Comparison of ENCODE assay signal across 18 cellular contexts in genomic region chr13:44396295-44396962, GRCh38. TPM values are rescaled to one million over a fixed set of nuclear protein-coding genes. Genes with fewer than 3 reads are reported as not detected.
A peak's percentile ranks its signal among the peaks of the same experiment; 100 is the strongest.
DNase-seq lines count a peak whose midpoint lies in the region; ATAC-seq, FAIRE-seq and TF ChIP-seq lines count a peak whose summit lies in the region.
"Had no signal": no experiment of that assay in that cellular context is flagged by ENCODE, and none has a peak within 500 bp of the region (broad histone marks: within the 10 kb centered on the region; RNA-seq: fewer than 3 reads in every experiment).

No MANE protein-coding gene starts in this region.

- H3K27me3 ChIP-seq in astrocyte (ENCODE audit: insufficient read depth, low read length) = no peaks in the 10 kb centered on the region
- no peaks in the 10 kb centered on the region for H3K27me3 ChIP-seq in upper lobe of right lung

- H3K4me1 Mint-ChIP-seq in astrocyte (ENCODE audit: low read depth, unreplicated experiment) = peaks cover 18% of the 10 kb centered on the region
- H3K4me1 Mint-ChIP-seq in glutamatergic neuron (ENCODE audit: low read depth, unreplicated experiment) = peaks cover 50% of the 10 kb centered on the region
- peaks cover 90% of the 10 kb centered on the region for H3K4me1 Mint-ChIP-seq in nephron progenitor cell
- H3K4me1 Mint-ChIP-seq: activated naive CD4-positive, alpha-beta T cell treated with anti-CD3 and anti-CD28 coated beads, Interleukin-2, amount 50 U/mL, for 24 hours; CD4-positive, CD25-positive, alpha-beta regulatory T cell; IgD-negative memory B cell had no signal

- no peaks in the 10 kb centered on the region for H4K20me1 ChIP-seq in astrocyte (ENCODE audit: insufficient read depth, low read length)

- ATAC-seq in upper lobe of right lung (no peak), HG03095 (IDR thresholded peaks at IDR 0.05; ENCODE audit: unreplicated experiment) (no peak)

- H3K9me3 Mint-ChIP-seq in astrocyte (ENCODE audit: unreplicated experiment) (no peaks in the 10 kb centered on the region), glutamatergic neuron (ENCODE audit: unreplicated experiment) (peaks cover 12% of the 10 kb centered on the region), nephron progenitor cell (no peaks in the 10 kb centered on the region)
- H3K9me3 Mint-ChIP-seq: activated naive CD4-positive, alpha-beta T cell treated with anti-CD3 and anti-CD28 coated beads, Interleukin-2, amount 50 U/mL, for 24 hours; CD4-positive, CD25-positive, alpha-beta regulatory T cell had no signal

- H3K36me3 ChIP-seq in astrocyte (ENCODE audit: insufficient read depth, low read length) (no peaks in the 10 kb centered on the region), upper lobe of right lung (no peaks in the 10 kb centered on the region)

- H3K9me3 ChIP-seq in astrocyte (ENCODE audit: insufficient read depth, low read depth, low read length) (no peaks in the 10 kb centered on the region), upper lobe of right lung (no peaks in the 10 kb centered on the region)

- H3K4me1 ChIP-seq in astrocyte (ENCODE audit: insufficient read depth, low read length) (peaks cover 13% of the 10 kb centered on the region), upper lobe of right lung (peaks cover 8% of the 10 kb centered on the region)

- DNase-seq in astrocyte (ENCODE audit: low read depth) = no peak
- DNase-seq in glutamatergic neuron = no peak
- no peak for DNase-seq in nephron progenitor cell
- DNase-seq in upper lobe of right lung = no peak
- DNase-seq in HuH-7 (ENCODE audit: low spot score) = no peak
- DNase-seq in activated naive CD4-positive, alpha-beta T cell treated with Interleukin-2 at 50 U/mL for 16 hours = no peak
- DNase-seq: activated CD8-positive, alpha-beta memory T cell treated with anti-CD3 and anti-CD28 coated beads, Interleukin-2, amount 50 U/mL, for 4 hours; CD4-positive, CD25-positive, alpha-beta regulatory T cell; central memory CD4-positive, alpha-beta T cell; NCI-H1105 treated with DMSO at 0.1 percent for 48 hours; NCI-H345 had no signal

- no peak for TF ChIP-seq CTCF in astrocyte (IDR thresholded peaks at IDR 0.05; ENCODE audit: insufficient read depth, low read depth, low read length)
- no peak for TF ChIP-seq CTCF in glutamatergic neuron (IDR thresholded peaks at IDR 0.05; ENCODE audit: partially characterized antibody, unreplicated experiment)
- no peak for TF ChIP-seq CTCF in nephron progenitor cell (IDR thresholded peaks at IDR 0.05)
- no peak for TF ChIP-seq CTCF in upper lobe of right lung (IDR thresholded peaks at IDR 0.05)

- no peak overlapping the region for H3K4me3 Mint-ChIP-seq in astrocyte (ENCODE audit: unreplicated experiment)
- H3K4me3 Mint-ChIP-seq in glutamatergic neuron (ENCODE audit: unreplicated experiment) = peak overlapping the region; percentile 64
- no peak overlapping the region for H3K4me3 Mint-ChIP-seq in nephron progenitor cell
- H3K4me3 Mint-ChIP-seq: activated naive CD4-positive, alpha-beta T cell treated with anti-CD3 and anti-CD28 coated beads, Interleukin-2, amount 50 U/mL, for 24 hours; CD4-positive, CD25-positive, alpha-beta regulatory T cell; IgD-negative memory B cell had no signal

- intact Hi-C loops in upper lobe of right lung (cut with DNase I) = no loop called here

- H3K4me2 ChIP-seq in astrocyte (ENCODE audit: low read length) = peak overlapping the region; percentile 10

- H3K9ac ChIP-seq in astrocyte (ENCODE audit: low read length) = no peak overlapping the region

- H3K27ac Mint-ChIP-seq in astrocyte (ENCODE audit: unreplicated experiment) (no peak overlapping the region), glutamatergic neuron (ENCODE audit: unreplicated experiment) (peak overlapping the region; percentile 81), nephron progenitor cell (peak overlapping the region; percentile 97)
- H3K27ac Mint-ChIP-seq: activated naive CD4-positive, alpha-beta T cell treated with anti-CD3 and anti-CD28 coated beads, Interleukin-2, amount 50 U/mL, for 24 hours; CD4-positive, CD25-positive, alpha-beta regulatory T cell; IgD-negative memory B cell had no signal

- peaks cover 7% of the 10 kb centered on the region for H3K27me3 Mint-ChIP-seq in astrocyte (ENCODE audit: low read depth, unreplicated experiment)
- H3K27me3 Mint-ChIP-seq in glutamatergic neuron (ENCODE audit: unreplicated experiment) = peaks cover 9% of the 10 kb centered on the region
- H3K27me3 Mint-ChIP-seq in nephron progenitor cell (ENCODE audit: low read depth, poor library complexity) = peaks cover under 1% of the 10 kb centered on the region

- H3K79me2 ChIP-seq in astrocyte (ENCODE audit: insufficient read depth, low read length) = no peaks in the 10 kb centered on the region

- H2AFZ ChIP-seq in astrocyte (ENCODE audit: low read depth, low read length) = peak overlapping the region; percentile 50

- H3K36me3 Mint-ChIP-seq in astrocyte (ENCODE audit: low read depth, unreplicated experiment) (peaks cover 5% of the 10 kb centered on the region), glutamatergic neuron (ENCODE audit: unreplicated experiment) (peaks cover 6% of the 10 kb centered on the region), nephron progenitor cell (ENCODE audit: low read depth) (no peaks in the 10 kb centered on the region)
- H3K36me3 Mint-ChIP-seq: activated naive CD4-positive, alpha-beta T cell treated with anti-CD3 and anti-CD28 coated beads, Interleukin-2, amount 50 U/mL, for 24 hours; CD4-positive, CD25-positive, alpha-beta regulatory T cell; IgD-negative memory B cell had no signal

- FAIRE-seq in astrocyte (lab: Jason Lieb, UNC) = no peak
- FAIRE-seq: GM12891, urothelium cell line had no signal

- H3K4me3 ChIP-seq in astrocyte (ENCODE audit: insufficient read depth, low read depth, low read length) = no peak overlapping the region
- H3K4me3 ChIP-seq in upper lobe of right lung = no peak overlapping the region

- H3K27ac ChIP-seq in astrocyte (ENCODE audit: low read depth, low read length) = no peak overlapping the region
- peak overlapping the region; percentile 55 for H3K27ac ChIP-seq in upper lobe of right lung
- H3K27ac ChIP-seq: epithelial cell of prostate, VCaP had no signal

RNA-seq across cellular contexts. Expression of gene SERP2, which starts 22.8 kb away (rescaled TPM):
- 2.4 and 3.5 TPM in 2 replicates for total RNA-seq in astrocyte
- total RNA-seq in glutamatergic neuron (ENCODE audit: unreplicated experiment) = 22.3 TPM
- total RNA-seq in upper lobe of right lung = 2.8 TPM
- total RNA-seq: CD4-positive, CD25-positive, alpha-beta regulatory T cell had no signal
